ENCODE assay signal across 15 cellular contexts in the genomic region with DNA sequence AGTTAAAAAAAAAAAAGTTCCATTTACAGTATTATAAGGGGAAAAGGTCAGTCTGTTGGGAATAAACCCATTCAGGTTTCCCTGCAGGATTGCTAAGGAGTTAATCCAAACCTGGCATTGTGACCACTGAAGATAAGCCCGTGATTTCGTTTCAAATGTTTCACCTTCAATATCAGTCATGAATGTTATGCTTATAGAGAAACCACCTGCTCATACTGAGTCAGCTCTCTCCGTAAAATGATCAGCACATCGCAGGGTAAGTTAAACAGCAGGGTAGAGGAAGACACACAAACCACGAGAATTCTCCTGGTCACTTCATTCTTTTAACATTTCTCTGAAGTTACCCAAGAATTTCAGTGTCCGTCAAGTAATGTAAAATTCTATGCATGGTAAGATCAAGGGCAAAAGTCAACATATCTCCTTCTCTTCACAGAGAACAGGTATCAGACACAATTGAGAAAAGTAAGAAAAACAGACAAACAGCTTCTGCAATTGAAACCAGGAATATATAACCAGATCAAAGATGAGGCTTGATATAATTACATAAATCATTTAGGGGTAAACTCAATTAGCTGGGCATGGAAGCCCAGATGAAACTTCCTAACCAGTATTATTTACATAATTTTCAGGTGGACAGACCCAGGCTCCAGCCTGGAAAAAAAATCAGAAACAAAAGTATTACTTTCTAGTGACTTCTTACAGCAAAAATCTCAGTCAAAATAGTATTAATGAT.
DNase-seq lines count a peak whose midpoint lies in the region; ATAC-seq and TF ChIP-seq lines count a peak whose summit lies in the region.
"Had no signal": no experiment of that assay in that cellular context is flagged by ENCODE, and none has a peak within 500 bp of the region (broad histone marks: within the 10 kb centered on the region; RNA-seq: fewer than 3 reads in every experiment).

No MANE protein-coding gene starts in this region.

- intact Hi-C loops in activated T-helper 2 cell treated with anti-CD3 and anti-CD28 coated beads, Interferon-gamma antibody, Interleukin-2, Interleukin-4, amounts not matched to agents 10 μg/mL and 5 μg/mL and 100 μg/mL, durations not matched to agents 14 hours and 24 hours and 36 hours (cut with micrococcal nuclease) = no loop called here

- H3K27me3 ChIP-seq in CD8-positive, alpha-beta memory T cell (ENCODE audit: insufficient read depth, low read length, poor library complexity, severe bottlenecking) = no peaks in the 10 kb centered on the region
- H3K27me3 ChIP-seq: dorsolateral prefrontal cortex had no signal

- no peak for DNase-seq in CD8-positive, alpha-beta memory T cell
- DNase-seq in HEK293T (ENCODE audit: extremely low spot score) (no peak), kidney tubule cell (ENCODE audit: low spot score) (peak; percentile 43), AG08396 (ENCODE audit: low spot score) (no peak)
- no peak for DNase-seq in activated T-helper 2 cell treated with anti-CD3 and anti-CD28 coated beads, Interferon-gamma antibody, Interleukin-2, Interleukin-4, amounts not matched to agents 10 μg/mL and 5 μg/mL and 100 μg/mL, durations not matched to agents 14 hours and 24 hours and 36 hours (ENCODE audit: low spot score)
- DNase-seq: activated naive CD4-positive, alpha-beta T cell treated with Interleukin-2 at 50 U/mL for 16 hours; dorsolateral prefrontal cortex; foreskin melanocyte; kidney; NCI-H1048; WERI-Rb-1 had no signal

- no peaks in the 10 kb centered on the region for H3K9me3 ChIP-seq in CD8-positive, alpha-beta memory T cell (ENCODE audit: low read length)
- H3K9me3 ChIP-seq: thoracic aorta had no signal

- peak overlapping the region in 6 of 8 donors; percentile 22 to 77 (median 51) for H3K27ac Mint-ChIP-seq in CD8-positive, alpha-beta memory T cell
- peak overlapping the region; percentile 73 for H3K27ac Mint-ChIP-seq in activated T-helper 2 cell treated with anti-CD3 and anti-CD28 coated beads, Interferon-gamma antibody, Interleukin-2, Interleukin-4, amounts not matched to agents 10 μg/mL and 5 μg/mL and 100 μg/mL, durations not matched to agents 14 hours and 24 hours and 36 hours

- no peak overlapping the region for H3K4me3 ChIP-seq in CD8-positive, alpha-beta memory T cell (ENCODE audit: low read length)
- H3K4me3 ChIP-seq: dorsolateral prefrontal cortex, thoracic aorta had no signal

- peaks cover 37 to 79% (median 61%) of the 10 kb centered on the region in 3 donors for H3K4me1 Mint-ChIP-seq in CD8-positive, alpha-beta memory T cell
- H3K4me1 Mint-ChIP-seq in activated T-helper 2 cell treated with anti-CD3 and anti-CD28 coated beads, Interferon-gamma antibody, Interleukin-2, Interleukin-4, amounts not matched to agents 10 μg/mL and 5 μg/mL and 100 μg/mL, durations not matched to agents 14 hours and 24 hours and 36 hours (ENCODE audit: low read depth) = peaks cover 59% of the 10 kb centered on the region

- H3K36me3 Mint-ChIP-seq in CD8-positive, alpha-beta memory T cell = peaks cover 0 to 7% (median 2%) of the 10 kb centered on the region in 3 donors
- H3K36me3 Mint-ChIP-seq in activated T-helper 2 cell treated with anti-CD3 and anti-CD28 coated beads, Interferon-gamma antibody, Interleukin-2, Interleukin-4, amounts not matched to agents 10 μg/mL and 5 μg/mL and 100 μg/mL, durations not matched to agents 14 hours and 24 hours and 36 hours (ENCODE audit: low read depth) = peaks cover 14% of the 10 kb centered on the region

- ATAC-seq in GM21528 (IDR thresholded peaks at IDR 0.05; ENCODE audit: low FRiP score, unreplicated experiment) = no peak
- ATAC-seq in HG03025 (IDR thresholded peaks at IDR 0.05; ENCODE audit: low FRiP score, unreplicated experiment) = no peak
- ATAC-seq: Right ventricle myocardium inferior had no signal

- no peaks in the 10 kb centered on the region for H3K9me3 Mint-ChIP-seq in CD8-positive, alpha-beta memory T cell
- peaks cover 2% of the 10 kb centered on the region for H3K9me3 Mint-ChIP-seq in activated T-helper 2 cell treated with anti-CD3 and anti-CD28 coated beads, Interferon-gamma antibody, Interleukin-2, Interleukin-4, amounts not matched to agents 10 μg/mL and 5 μg/mL and 100 μg/mL, durations not matched to agents 14 hours and 24 hours and 36 hours

- no peaks in the 10 kb centered on the region for H3K36me3 ChIP-seq in CD8-positive, alpha-beta memory T cell (ENCODE audit: insufficient read depth, low read length)
- H3K36me3 ChIP-seq: thoracic aorta, WERI-Rb-1 had no signal

- H3K4me1 ChIP-seq in CD8-positive, alpha-beta memory T cell (ENCODE audit: insufficient read depth, low read length) = peaks cover 17% of the 10 kb centered on the region

- H3K27me3 Mint-ChIP-seq in CD8-positive, alpha-beta memory T cell = no peaks in the 10 kb centered on the region
- H3K27me3 Mint-ChIP-seq in activated T-helper 2 cell treated with anti-CD3 and anti-CD28 coated beads, Interferon-gamma antibody, Interleukin-2, Interleukin-4, amounts not matched to agents 10 μg/mL and 5 μg/mL and 100 μg/mL, durations not matched to agents 14 hours and 24 hours and 36 hours (ENCODE audit: low read depth) = no peaks in the 10 kb centered on the region

- peak overlapping the region in 5 of 7 donors; percentile 33 to 68 (median 58) for H3K4me3 Mint-ChIP-seq in CD8-positive, alpha-beta memory T cell
- peak overlapping the region; percentile 54 for H3K4me3 Mint-ChIP-seq in activated T-helper 2 cell treated with anti-CD3 and anti-CD28 coated beads, Interferon-gamma antibody, Interleukin-2, Interleukin-4, amounts not matched to agents 10 μg/mL and 5 μg/mL and 100 μg/mL, durations not matched to agents 14 hours and 24 hours and 36 hours (ENCODE audit: low read depth)

- CTCF ChIA-PET in CD8-positive, alpha-beta memory T cell (lab: Charles Lee) = interaction anchor here (1.2 to 1.3 kb wide), 2 partner anchors 12 to 14 kb away, joined by 3 read pairs; no protein-coding TSS in a partner anchor
- CTCF ChIA-PET in HEK293T (lab: Yijun Ruan, JAX) = no interaction called here

- no peak overlapping the region for H3K27ac ChIP-seq in CD8-positive, alpha-beta memory T cell (ENCODE audit: low read depth, low read length)
- H3K27ac ChIP-seq: dorsolateral prefrontal cortex, thoracic aorta, WERI-Rb-1 had no signal

- POLR2A ChIA-PET in CD8-positive, alpha-beta memory T cell (lab: Charles Lee) = no interaction called here
- POLR2A ChIA-PET in HEK293T (lab: Yijun Ruan, JAX) = no interaction called here

TF ChIP-seq in HEK293T, 16 proteins besides CTCF, POLR2A, EP300 and RAD21:
- TF ChIP-seq L3MBTL2 (conservative IDR thresholded peaks at IDR 0.05) (no peak), ZNF384 (IDR thresholded peaks at IDR 0.05) (0 out of 2 replicates have a peak, but pooled peaks have one; percentile 14)
